Comparison of ENCODE assay signal across 26 cellular contexts in the genomic region with DNA sequence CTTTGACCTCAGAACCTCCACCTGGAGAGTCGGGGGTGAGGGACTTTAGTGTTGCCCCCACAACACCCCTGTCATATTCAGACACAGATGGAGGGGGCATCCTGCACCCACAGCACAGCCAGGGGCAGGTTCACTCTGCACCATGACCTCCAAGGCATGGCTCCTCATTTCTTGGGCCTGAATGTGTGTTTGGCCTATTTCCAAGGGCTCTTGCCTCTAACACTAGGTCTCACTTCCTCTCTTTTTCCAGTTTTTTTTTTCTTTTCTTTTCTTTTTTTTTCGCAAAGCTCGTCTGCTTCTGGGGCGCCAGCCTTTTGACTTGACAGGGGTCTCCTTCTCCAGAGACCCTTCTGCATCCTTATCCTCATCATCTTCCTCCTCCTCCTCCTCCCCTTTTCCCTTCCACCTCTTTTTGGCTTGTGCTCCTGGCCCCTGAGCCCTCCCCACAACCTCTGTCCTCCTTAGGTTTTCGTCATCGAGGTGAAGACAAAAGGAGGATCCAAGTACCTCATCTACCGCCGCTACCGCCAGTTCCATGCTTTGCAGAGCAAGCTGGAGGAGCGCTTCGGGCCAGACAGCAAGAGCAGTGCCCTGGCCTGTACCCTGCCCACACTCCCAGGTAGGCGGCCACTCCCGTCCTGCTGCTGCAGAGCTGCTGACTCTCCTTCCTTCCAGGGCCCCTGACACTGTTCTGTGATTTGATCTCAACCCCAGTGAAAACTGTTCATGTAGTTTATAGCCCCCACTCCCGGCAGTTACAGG. TPM values are rescaled to one million over a fixed set of nuclear protein-coding genes. Genes with fewer than 3 reads are reported as not detected.
DNase-seq lines count a peak whose midpoint lies in the region; ATAC-seq and TF ChIP-seq lines count a peak whose summit lies in the region.
"Had no signal": no experiment of that assay in that cellular context is flagged by ENCODE, and none has a peak within 500 bp of the region (broad histone marks: within the 10 kb centered on the region; RNA-seq: fewer than 3 reads in every experiment).

No MANE protein-coding gene starts in this region.

- peaks cover 38% of the 10 kb centered on the region for H3K36me3 Mint-ChIP-seq in memory B cell
- H3K36me3 Mint-ChIP-seq: naive thymus-derived CD8-positive, alpha-beta T cell had no signal

- H3K4me2 ChIP-seq in BLaER1 treated with 17β-estradiol and CSF1 and Interleukin-3, amounts not matched to agents 10 nM and 100 nM: peak overlapping the region; percentile 88 to 99 (median 98)
- H3K4me2 ChIP-seq: KMS-11 had no signal

- peaks cover 0 to 48% (median 12%) of the 10 kb centered on the region in 11 experiments; a peak in 12 of 22 replicates for H4K20me1 ChIP-seq in BLaER1 treated with 17β-estradiol and CSF1 and Interleukin-3, amounts not matched to agents 10 nM and 100 nM

- no peak for TF ChIP-seq POLR2A in breast epithelium (IDR thresholded peaks at IDR 0.05)

- peak overlapping the region in 3 of 10 experiments; percentile 30 to 41 (median 33); a peak in 3 of 20 replicates for H3K4me3 ChIP-seq in BLaER1 treated with 17β-estradiol and CSF1 and Interleukin-3, amounts not matched to agents 10 nM and 100 nM
- no peak overlapping the region for H3K4me3 ChIP-seq in breast epithelium
- H3K4me3 ChIP-seq in left ventricle myocardium inferior: no peak overlapping the region
- H3K4me3 ChIP-seq: esophagus squamous epithelium, gastroesophageal sphincter, HAP-1, prostate gland, stomach had no signal

- peaks cover 49% of the 10 kb centered on the region for H3K4me1 Mint-ChIP-seq in memory B cell

- H3K9ac ChIP-seq in BLaER1 treated with 17β-estradiol and CSF1 and Interleukin-3, amounts not matched to agents 10 nM and 100 nM: peak overlapping the region; percentile 7 to 68 (median 39); a peak in 16 of 22 replicates
- H3K9ac ChIP-seq: KMS-11 had no signal

- H3K27me3 ChIP-seq in BLaER1 treated with 17β-estradiol and CSF1 and Interleukin-3, amounts not matched to agents 10 nM and 100 nM: no peaks in the 10 kb centered on the region
- H3K27me3 ChIP-seq in breast epithelium (peaks cover 0 to 14% of the 10 kb centered on the region in 2 donors), left ventricle myocardium inferior (ENCODE audit: low read depth) (peaks cover 59% of the 10 kb centered on the region)

- no peak for ATAC-seq in memory B cell (ENCODE audit: low read depth)
- ATAC-seq: gastroesophageal sphincter; naive thymus-derived CD8-positive, alpha-beta T cell; SK-N-SH treated with all-trans-retinoic acid at 6 μM for 48 hours had no signal

- DNase-seq in Ammon's horn (ENCODE audit: low spot score): peak; percentile 21
- DNase-seq in RPMI8226: peak; percentile 77
- DNase-seq in memory B cell (ENCODE audit: low spot score in 2 of 2): no peak
- DNase-seq in stimulated activated CD4-positive, alpha-beta T cell treated with anti-CD3 and anti-CD28 coated beads, Interleukin-4, amount 100 ng/mL, for 4 hours: no peak
- DNase-seq in breast epithelium (ENCODE audit: low spot score in 2 of 2): no peak
- no peak for DNase-seq in left ventricle myocardium inferior
- DNase-seq: activated CD4-positive, alpha-beta T cell treated with anti-CD3 and anti-CD28 coated beads, Interleukin-2, amount 10 ng/mL, durations not matched to agents 7 days and 5 days; activated naive CD4-positive, alpha-beta T cell; aorta; effector memory CD4-positive, alpha-beta T cell; esophagus squamous epithelium; naive thymus-derived CD8-positive, alpha-beta T cell; NCI-H1092; NCI-H2029; stimulated activated CD4-positive, alpha-beta T cell treated with anti-CD3 and anti-CD28 coated beads, Interleukin-1b, Interleukin-23, amount 100 ng/mL, for 48 hours; stomach had no signal

- H3K4me1 ChIP-seq in BLaER1 treated with 17β-estradiol and CSF1 and Interleukin-3, amounts not matched to agents 10 nM and 100 nM: peaks cover 62 to 78% (median 73%) of the 10 kb centered on the region in 10 experiments
- no peaks in the 10 kb centered on the region for H3K4me1 ChIP-seq in breast epithelium
- no peaks in the 10 kb centered on the region for H3K4me1 ChIP-seq in left ventricle myocardium inferior
- H3K4me1 ChIP-seq: gastroesophageal sphincter, HAP-1, prostate gland had no signal

- intact Hi-C loops in breast epithelium (cut with DNase I; ENCODE audit: low total_unique reads) (loop anchor here (2.0 kb wide), 1 partner anchor 26 kb away; no protein-coding TSS in a partner anchor), left ventricle myocardium inferior (cut with micrococcal nuclease) (no loop called here)

- no peak overlapping the region for H3K4me3 Mint-ChIP-seq in memory B cell
- H3K4me3 Mint-ChIP-seq: activated CD4-positive, alpha-beta T cell treated with anti-CD3 and anti-CD28 coated beads, Interleukin-2, amount 10 ng/mL, durations not matched to agents 7 days and 5 days; naive thymus-derived CD8-positive, alpha-beta T cell had no signal

- H3K9me3 ChIP-seq in BLaER1 treated with 17β-estradiol and CSF1 and Interleukin-3, amounts not matched to agents 10 nM and 100 nM (replicated peaks in 1 of 11): no peaks in the 10 kb centered on the region
- H3K9me3 ChIP-seq in breast epithelium (no peaks in the 10 kb centered on the region), left ventricle myocardium inferior (replicated peaks) (no peaks in the 10 kb centered on the region)
- H3K9me3 ChIP-seq: esophagus squamous epithelium, gastroesophageal sphincter, HAP-1, prostate gland, stomach had no signal

- H3K36me3 ChIP-seq in BLaER1 treated with 17β-estradiol and CSF1 and Interleukin-3, amounts not matched to agents 10 nM and 100 nM: peaks cover 36 to 51% (median 38%) of the 10 kb centered on the region in 11 experiments
- H3K36me3 ChIP-seq in breast epithelium (no peaks in the 10 kb centered on the region), left ventricle myocardium inferior (no peaks in the 10 kb centered on the region)
- H3K36me3 ChIP-seq: esophagus squamous epithelium, gastroesophageal sphincter, HAP-1, prostate gland had no signal

- peak overlapping the region in 9 of 11 experiments; percentile 32 to 99 (median 60); a peak in 18 of 22 replicates for H3K27ac ChIP-seq in BLaER1 treated with 17β-estradiol and CSF1 and Interleukin-3, amounts not matched to agents 10 nM and 100 nM
- H3K27ac ChIP-seq in breast epithelium (no peak overlapping the region), left ventricle myocardium inferior (replicated peaks) (no peak overlapping the region)
- H3K27ac ChIP-seq: esophagus squamous epithelium, gastroesophageal sphincter, KMS-11, prostate gland, stomach had no signal

- peak overlapping the region; percentile 73 for H3K27ac Mint-ChIP-seq in memory B cell
- H3K27ac Mint-ChIP-seq: activated CD4-positive, alpha-beta T cell treated with anti-CD3 and anti-CD28 coated beads, Interleukin-2, amount 10 ng/mL, durations not matched to agents 7 days and 5 days had no signal

- no peaks in the 10 kb centered on the region for H3K27me3 Mint-ChIP-seq in memory B cell
- H3K27me3 Mint-ChIP-seq: activated CD4-positive, alpha-beta T cell treated with anti-CD3 and anti-CD28 coated beads, Interleukin-2, amount 10 ng/mL, durations not matched to agents 7 days and 5 days had no signal

- H3K9me3 Mint-ChIP-seq in memory B cell: no peaks in the 10 kb centered on the region
- H3K9me3 Mint-ChIP-seq: activated CD4-positive, alpha-beta T cell treated with anti-CD3 and anti-CD28 coated beads, Interleukin-2, amount 10 ng/mL, durations not matched to agents 7 days and 5 days had no signal

- TF ChIP-seq CTCF in breast epithelium (IDR thresholded peaks at IDR 0.05): no peak
- no peak for TF ChIP-seq CTCF in left ventricle myocardium inferior (IDR thresholded peaks at IDR 0.05; ENCODE audit: borderline replicate concordance)

RNA-seq across cellular contexts. Expression of a gene that starts 3.8 kb away (rescaled TPM):
- 10 to 100 TPM; 13.4 to 36.8 (median 14.5) TPM for total RNA-seq in breast epithelium
- total RNA-seq in left ventricle myocardium inferior: 5.5 TPM
- total RNA-seq: HT-29, kidney epithelial cell, lung microvascular endothelial cell, RPMI7951 had no signal

RNA-seq across cellular contexts. Expression of a gene that starts 47.8 kb away (rescaled TPM):
- total RNA-seq in breast epithelium (1 to 10 TPM in 1 of 3 donors, not detected in 2; 1.8 TPM), left ventricle myocardium inferior (not detected)
- total RNA-seq: activated CD4-positive, alpha-beta T cell treated with anti-CD3 and anti-CD28 coated beads, Interleukin-2, amount 10 ng/mL, durations not matched to agents 7 days and 5 days; aorta; esophagus squamous epithelium; gastroesophageal sphincter; HT-29; kidney epithelial cell; lung microvascular endothelial cell; naive thymus-derived CD8-positive, alpha-beta T cell; RPMI7951; stomach had no signal

RNA-seq across cellular contexts. Expression of a gene that starts 48.8 kb away (rescaled TPM):
- total RNA-seq in breast epithelium (1 to 10 TPM; 3.3 to 8.6 (median 3.8) TPM), left ventricle myocardium inferior (2.8 TPM)
- total RNA-seq: HT-29, RPMI7951 had no signal

Comparison
In these comparisons a context has a peak if more than half of its experiments do, and no peak if none do; other contexts are left out.
1. DNase-seq: peak in Ammon's horn (single experiment) and RPMI8226 (single experiment); none in memory B cell (0 of 2), stimulated activated CD4-positive, alpha-beta T cell treated with anti-CD3 and anti-CD28 coated beads, Interleukin-4, amount 100 ng/mL, for 4 hours (0 of 2), breast epithelium (0 of 2) and left ventricle myocardium inferior (single experiment).
2. H3K27ac ChIP-seq: peak in BLaER1 treated with 17β-estradiol and CSF1 and Interleukin-3, amounts not matched to agents 10 nM and 100 nM (9 of 11); none in breast epithelium (0 of 2) and left ventricle myocardium inferior (single experiment).